ENCODE assay signal across 8 cellular contexts in genomic region chr10:50623299-50624153, GRCh38. TPM values are rescaled to one million over a fixed set of nuclear protein-coding genes. Genes with fewer than 3 reads are reported as not detected.
DNase-seq lines count a peak whose midpoint lies in the region; ATAC-seq, FAIRE-seq and TF ChIP-seq lines count a peak whose summit lies in the region.

Gene SGMS1 (minus strand): TSS chr10:50623956. CDS start chr10:50344114, 279,842 bp downstream.

- peak within 1 kb of the TSS; percentile 84 for H3K27ac ChIP-seq in SJCRH30
- peak within 1 kb of the TSS; percentile 100 for H3K27ac ChIP-seq in stomach smooth muscle (ENCODE audit: low read length)

- H3K36me3 ChIP-seq in SJCRH30, result no peaks in the 10 kb centered on the region
- H3K36me3 ChIP-seq in stomach smooth muscle (ENCODE audit: control insufficient read depth in 2 of 2, insufficient read depth in 2 of 2, low read length in 2 of 2), result peaks cover 0 to 3% of the 10 kb centered on the region in 2 donors

- TF ChIP-seq CTCF in D721Med (IDR thresholded peaks at IDR 0.05; ENCODE audit: insufficient read depth, missing control alignments) (no peak), foreskin fibroblast (IDR thresholded peaks at IDR 0.05; ENCODE audit: low read depth, low read length) (no peak), neural crest cell (conservative IDR thresholded peaks at IDR 0.05) (no peak)

- H3K27ac Mint-ChIP-seq in neural crest cell (ENCODE audit: unreplicated experiment), result peak within 1 kb of the TSS; percentile 99

- DNase-seq in D721Med (ENCODE audit: insufficient read length, low spot score), result peak; percentile 74
- DNase-seq in HuH-7 (ENCODE audit: low spot score), result peak; percentile 81
- DNase-seq in SJCRH30, result peak; percentile 82 to 83
- peak; percentile 45 to 73 (median 52) for DNase-seq in activated naive CD4-positive, alpha-beta T cell (lab: John Stamatoyannopoulos, UW)
- peak; percentile 88 to 96 for DNase-seq in foreskin fibroblast
- DNase-seq in neural crest cell (ENCODE audit: low read depth, low spot score), result peak; percentile 67

- peaks cover 31% of the 10 kb centered on the region for H3K4me1 Mint-ChIP-seq in neural crest cell

- H3K4me1 ChIP-seq in SJCRH30 (no peaks in the 10 kb centered on the region; the same call in 1 of the 2 replicates), stomach smooth muscle (ENCODE audit: control insufficient read depth, insufficient read depth, low read length) (peaks cover 38% of the 10 kb centered on the region)

- ATAC-seq in GM21390 (IDR thresholded peaks at IDR 0.05; ENCODE audit: unreplicated experiment), result peak; percentile 23

- H3K9ac ChIP-seq in stomach smooth muscle (ENCODE audit: low read length in 2 of 2), result peak within 1 kb of the TSS; percentile 100

- peak within 1 kb of the TSS; percentile 97 for H3K4me3 Mint-ChIP-seq in neural crest cell

- no peak for FAIRE-seq in D721Med (lab: Jason Lieb, UNC)

- H3K4me3 ChIP-seq in SJCRH30 (peak within 1 kb of the TSS; percentile 74), foreskin fibroblast (ENCODE audit: low read depth in 1 of 2, low read length in 2 of 2) (peak within 1 kb of the TSS; percentile 83 to 93), stomach smooth muscle (ENCODE audit: low read length in 2 of 2) (peak within 1 kb of the TSS; percentile 95 to 97)

- H3K27me3 ChIP-seq in SJCRH30, result no peaks in the 10 kb centered on the region
- H3K27me3 ChIP-seq in stomach smooth muscle (ENCODE audit: control insufficient read depth in 1 of 2, insufficient read depth in 2 of 2, low read length in 2 of 2), result no peaks in the 10 kb centered on the region

- H3K9me3 Mint-ChIP-seq in neural crest cell, result no peaks in the 10 kb centered on the region

- H3K36me3 Mint-ChIP-seq in neural crest cell (ENCODE audit: low read depth), result no peaks in the 10 kb centered on the region

- H3K9me3 ChIP-seq in SJCRH30 (replicated peaks) (no peaks in the 10 kb centered on the region), stomach smooth muscle (ENCODE audit: control insufficient read depth in 2 of 2, low read length in 2 of 2) (no peaks in the 10 kb centered on the region)

- peaks cover 2% of the 10 kb centered on the region for H3K27me3 Mint-ChIP-seq in neural crest cell (ENCODE audit: low read depth)

RNA-seq across cellular contexts. Expression of gene SGMS1, which starts in this region (rescaled TPM):
- total RNA-seq in SJCRH30 (2014; rRNA removed; shearing (Covaris generic)), result 13.4 and 14.7 TPM in 2 replicates
- total RNA-seq in neural crest cell, result 14.2 and 14.4 TPM in 2 replicates

Comparison
In these comparisons a context has a peak if more than half of its experiments do, and no peak if none do; other contexts are left out.
1. Peak in every context shown above with its lines: DNase-seq, ATAC-seq, H3K4me3 ChIP-seq and H3K27ac ChIP-seq.